Comparison of ENCODE assay signal across 22 cellular contexts in the genomic region with DNA sequence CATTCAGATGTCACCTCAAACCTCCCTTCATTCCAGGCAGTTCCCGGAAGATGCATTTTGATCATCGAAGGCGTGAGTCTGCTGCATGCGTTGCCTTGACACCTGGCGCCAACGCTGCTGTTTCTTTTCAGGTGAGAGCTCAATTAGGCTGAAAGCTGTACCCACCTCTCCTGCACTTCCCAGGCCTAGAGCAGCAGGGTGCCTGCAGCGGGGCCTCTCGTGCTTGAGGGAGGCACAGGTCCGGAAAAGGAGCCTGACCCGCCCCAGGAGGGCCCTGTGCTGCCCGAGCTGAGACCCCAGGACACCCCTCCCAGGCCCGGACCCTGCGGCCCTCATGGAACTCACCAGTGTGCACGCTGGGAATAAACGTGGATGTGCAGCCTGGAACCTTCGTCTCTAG. TPM values are rescaled to one million over a fixed set of nuclear protein-coding genes. Genes with fewer than 3 reads are reported as not detected.
DNase-seq lines count a peak whose midpoint lies in the region; ATAC-seq and TF ChIP-seq lines count a peak whose summit lies in the region.
"Had no signal": no experiment of that assay in that cellular context is flagged by ENCODE, and none has a peak within 500 bp of the region (broad histone marks: within the 10 kb centered on the region; RNA-seq: fewer than 3 reads in every experiment).

No MANE protein-coding gene starts in this region.

- peak overlapping the region; percentile 8 for H3K4me2 ChIP-seq in neural cell (ENCODE audit: low read length)

- H3K79me2 ChIP-seq in neural cell (replicated peaks; ENCODE audit: insufficient read depth, low read length), result no peaks in the 10 kb centered on the region

- no peak overlapping the region for H2AFZ ChIP-seq in neural cell (ENCODE audit: low read depth, low read length)

- TF ChIP-seq CTCF in neural cell (IDR thresholded peaks at IDR 0.05; ENCODE audit: poor library complexity, severe bottlenecking), result no peak

- H3K27me3 ChIP-seq in neural cell (ENCODE audit: insufficient read depth, low read depth, low read length), result no peaks in the 10 kb centered on the region
- H3K27me3 ChIP-seq: brain microvascular endothelial cell had no signal

- ATAC-seq in HG02588 (IDR thresholded peaks at IDR 0.05; ENCODE audit: unreplicated experiment) (no peak), GM19452 (IDR thresholded peaks at IDR 0.05; ENCODE audit: unreplicated experiment) (no peak)
- ATAC-seq: HCT116; left colon; Right ventricle myocardium inferior; stimulated activated naive B cell treated with anti-CD40 and anti-IgM and Interleukin-4, amounts not matched to agents 10 μg/mL and 1 μg/mL and 100 μg/mL, for 72 hours had no signal

- H3K4me3 ChIP-seq in neural cell (ENCODE audit: low read length), result peak overlapping the region; percentile 51

- TF ChIP-seq EP300 in Ishikawa (IDR thresholded peaks at IDR 0.05; ENCODE audit: borderline replicate concordance) (no peak), neural cell (conservative IDR thresholded peaks at IDR 0.05; ENCODE audit: poor library complexity, severe bottlenecking) (peak; percentile 47)

- peak overlapping the region; percentile 39 for H3K9ac ChIP-seq in neural cell (ENCODE audit: low read length)

- H3K9me3 ChIP-seq in neural cell (ENCODE audit: low read length), result no peaks in the 10 kb centered on the region

- DNase-seq in COR-L47 (lab: John Stamatoyannopoulos, UW) (peak; percentile 53), NCI-H748 treated with DMSO at 0.1 percent for 48 hours (lab: John Stamatoyannopoulos, UW) (peak; percentile 55), glomerular visceral epithelial cell (ENCODE audit: extremely low spot score) (no peak), NCI-H2029 treated with DMSO at 0.1 percent for 48 hours (lab: John Stamatoyannopoulos, UW) (no peak)
- DNase-seq: ACHN; activated CD4-positive, CD25-positive, alpha-beta regulatory T cell treated with anti-CD3 and anti-CD28 coated beads, Interleukin-2, amount 50 U/mL, for 72 hours; activated naive CD8-positive, alpha-beta T cell treated with anti-CD3 and anti-CD28 coated beads for 36 hours; brain microvascular endothelial cell; DMS 273 treated with DMSO at 0.1 percent for 48 hours; effector memory CD4-positive, alpha-beta T cell; midbrain; NCI-H1694; NCI-H510A treated with DMSO at 0.1 percent for 48 hours; stimulated activated CD4-positive, alpha-beta T cell treated with anti-CD3 and anti-CD28 coated beads, Interleukin-1b, Interleukin-23, amount 100 ng/mL, for 48 hours; stimulated activated naive B cell treated with anti-CD40 and anti-IgM and Interleukin-4, amounts not matched to agents 10 μg/mL and 1 μg/mL and 100 μg/mL, for 72 hours had no signal

- no peaks in the 10 kb centered on the region for H4K20me1 ChIP-seq in neural cell (ENCODE audit: insufficient read depth)

- no peak for TF ChIP-seq RAD21 in Ishikawa (IDR thresholded peaks at IDR 0.05; ENCODE audit: low read depth)
- TF ChIP-seq RAD21 in neural cell (conservative IDR thresholded peaks at IDR 0.05), result no peak

- no peaks in the 10 kb centered on the region for H3K9me2 ChIP-seq in neural cell (ENCODE audit: insufficient read depth, low read length)

- H3F3A ChIP-seq in neural cell (ENCODE audit: insufficient read depth, low read length, poor library complexity, severe bottlenecking), result no peaks in the 10 kb centered on the region

- no peaks in the 10 kb centered on the region for H3K36me3 ChIP-seq in neural cell (ENCODE audit: insufficient read depth, low read length)
- H3K36me3 ChIP-seq: brain microvascular endothelial cell had no signal

- peak overlapping the region; percentile 64 for H3K27ac ChIP-seq in neural cell (ENCODE audit: low read length)
- H3K27ac ChIP-seq: brain microvascular endothelial cell had no signal

TF ChIP-seq in Ishikawa, 13 proteins besides CTCF, POLR2A, EP300 and RAD21:
- peak; percentile 41 for TF ChIP-seq MAX (IDR thresholded peaks at IDR 0.05)
- no peak for TF ChIP-seq TAF1 (IDR thresholded peaks at IDR 0.05; ENCODE audit: low read depth)

TF ChIP-seq in neural cell, 6 proteins besides CTCF, POLR2A, EP300 and RAD21:
- TF ChIP-seq REST (IDR thresholded peaks at IDR 0.05; ENCODE audit: borderline replicate concordance), result peak; percentile 72
- TF ChIP-seq EZH2 (IDR thresholded peaks at IDR 0.05; ENCODE audit: borderline replicate concordance, insufficient read depth, low read length, poor library complexity, severe bottlenecking), result no peak

RNA-seq across cellular contexts. Expression of gene KCNG2, which starts 31.4 kb away (rescaled TPM):
- polyA plus RNA-seq in neural cell, result not detected in 2 replicates
- polyA minus RNA-seq in neural cell, result not detected in 2 replicates

Comparison
In these comparisons a context has a peak if more than half of its experiments do, and no peak if none do; other contexts are left out.
1. DNase-seq: peak in COR-L47 (single experiment) and NCI-H748 treated with DMSO at 0.1 percent for 48 hours (single experiment); none in glomerular visceral epithelial cell (single experiment) and NCI-H2029 treated with DMSO at 0.1 percent for 48 hours (single experiment).